In genomic region chr1:17020502-17020901, GRCh38 we compare ENCODE assay signal across 22 cellular contexts. TPM values are rescaled to one million over a fixed set of nuclear protein-coding genes. Genes with fewer than 3 reads are reported as not detected.
"Had no signal": no experiment of that assay in that cellular context is flagged by ENCODE, and none has a peak within 500 bp of the region (broad histone marks: within the 10 kb centered on the region; RNA-seq: fewer than 3 reads in every experiment).

No MANE protein-coding gene starts in this region.

- H3K9me3 ChIP-seq: testis, transverse colon had no signal

- H3K9me3 Mint-ChIP-seq: activated CD4-positive, alpha-beta T cell treated with anti-CD3 and anti-CD28 coated beads, Interleukin-2, amount 10 ng/mL, durations not matched to agents 24 days and 14 days; activated CD8-positive, alpha-beta T cell treated with anti-CD3 and anti-CD28 coated beads for 36 hours; activated naive CD8-positive, alpha-beta T cell treated with anti-CD3 and anti-CD28 coated beads, Interleukin-2, amount 10 ng/mL, durations not matched to agents 7 days and 5 days; activated T-cell treated with anti-CD3 and anti-CD28 coated beads, Interleukin-2, amount 50 U/mL, for 72 hours; effector memory CD8-positive, alpha-beta T cell; memory B cell; natural killer cell treated with Interleukin-12 subunit alpha and Interleukin-12 subunit beta and Interleukin-15 and Interleukin-18, amount 100 ng/mL, for 72 hours had no signal

- H3K4me3 Mint-ChIP-seq: activated CD4-positive, alpha-beta T cell treated with anti-CD3 and anti-CD28 coated beads, Interleukin-2, amount 10 ng/mL, durations not matched to agents 24 days and 14 days; activated CD8-positive, alpha-beta T cell treated with anti-CD3 and anti-CD28 coated beads for 36 hours; activated naive CD8-positive, alpha-beta T cell treated with anti-CD3 and anti-CD28 coated beads, Interleukin-2, amount 10 ng/mL, durations not matched to agents 7 days and 5 days; activated T-cell treated with anti-CD3 and anti-CD28 coated beads, Interleukin-2, amount 50 U/mL, for 72 hours; effector memory CD8-positive, alpha-beta T cell; memory B cell; natural killer cell treated with Interleukin-12 subunit alpha and Interleukin-12 subunit beta and Interleukin-15 and Interleukin-18, amount 100 ng/mL, for 72 hours had no signal

- H3K27ac ChIP-seq: testis, transverse colon, VCaP had no signal

- H3K27me3 Mint-ChIP-seq: activated CD4-positive, alpha-beta T cell treated with anti-CD3 and anti-CD28 coated beads, Interleukin-2, amount 10 ng/mL, durations not matched to agents 24 days and 14 days; activated CD8-positive, alpha-beta T cell treated with anti-CD3 and anti-CD28 coated beads for 36 hours; activated naive CD8-positive, alpha-beta T cell treated with anti-CD3 and anti-CD28 coated beads, Interleukin-2, amount 10 ng/mL, durations not matched to agents 7 days and 5 days; effector memory CD8-positive, alpha-beta T cell; memory B cell; natural killer cell treated with Interleukin-12 subunit alpha and Interleukin-12 subunit beta and Interleukin-15 and Interleukin-18, amount 100 ng/mL, for 72 hours had no signal

- DNase-seq: activated CD4-positive, alpha-beta T cell treated with anti-CD3 and anti-CD28 coated beads, Interleukin-2, amount 10 ng/mL, durations not matched to agents 24 days and 14 days; activated CD8-positive, alpha-beta T cell treated with anti-CD3 and anti-CD28 coated beads for 36 hours; activated effector memory CD4-positive, alpha-beta T cell treated with Interleukin-2 at 50 U/mL for 16 hours; activated naive CD4-positive, alpha-beta T cell treated with Interleukin-2 at 50 U/mL for 16 hours; activated naive CD8-positive, alpha-beta T cell treated with anti-CD3 and anti-CD28 coated beads, Interleukin-2, amount 10 ng/mL, durations not matched to agents 7 days and 5 days; activated T-cell treated with anti-CD3 and anti-CD28 coated beads, Interleukin-2, amount 50 U/mL, for 72 hours; amniotic stem cell; caudate nucleus; cortex of kidney; effector memory CD8-positive, alpha-beta T cell; hippocampal formation; right cardiac atrium; stimulated activated CD4-positive, alpha-beta T cell treated with anti-CD3 and anti-CD28 coated beads, Interleukin-2, amount 100 ng/mL, for 48 hours; stimulated activated naive CD8-positive, alpha-beta T cell treated with anti-CD3 and anti-CD28 coated beads, Interleukin-15, Interleukin-2, amounts not matched to agents 100 U/mL and 50 U/mL, for 24 hours; T-helper 9 cell; testis; transverse colon had no signal

- H3K27me3 ChIP-seq: testis, transverse colon had no signal

- H3K4me3 ChIP-seq: testis, transverse colon had no signal

- H3K4me1 ChIP-seq: testis, transverse colon had no signal

- H3K27ac Mint-ChIP-seq: activated CD4-positive, alpha-beta T cell treated with anti-CD3 and anti-CD28 coated beads, Interleukin-2, amount 10 ng/mL, durations not matched to agents 24 days and 14 days; activated naive CD8-positive, alpha-beta T cell treated with anti-CD3 and anti-CD28 coated beads, Interleukin-2, amount 10 ng/mL, durations not matched to agents 7 days and 5 days; effector memory CD8-positive, alpha-beta T cell; memory B cell; natural killer cell treated with Interleukin-12 subunit alpha and Interleukin-12 subunit beta and Interleukin-15 and Interleukin-18, amount 100 ng/mL, for 72 hours had no signal

- ATAC-seq: activated CD8-positive, alpha-beta T cell treated with anti-CD3 and anti-CD28 coated beads for 36 hours; activated T-cell treated with anti-CD3 and anti-CD28 coated beads, Interleukin-2, amount 50 U/mL, for 72 hours; effector memory CD8-positive, alpha-beta T cell; natural killer cell treated with Interleukin-12 subunit alpha and Interleukin-12 subunit beta and Interleukin-15 and Interleukin-18, amount 100 ng/mL, for 72 hours; right cardiac atrium; stimulated activated naive CD8-positive, alpha-beta T cell treated with anti-CD3 and anti-CD28 coated beads, Interleukin-15, Interleukin-2, amounts not matched to agents 100 U/mL and 50 U/mL, for 24 hours had no signal

RNA-seq across cellular contexts. Expression of gene MFAP2, which starts 40.1 kb away (rescaled TPM):
- total RNA-seq: activated CD4-positive, alpha-beta T cell treated with anti-CD3 and anti-CD28 coated beads, Interleukin-2, amount 10 ng/mL, durations not matched to agents 24 days and 14 days; activated CD8-positive, alpha-beta T cell treated with anti-CD3 and anti-CD28 coated beads for 36 hours; activated naive CD8-positive, alpha-beta T cell treated with anti-CD3 and anti-CD28 coated beads, Interleukin-2, amount 10 ng/mL, durations not matched to agents 7 days and 5 days; mononuclear cell; natural killer cell treated with Interleukin-12 subunit alpha and Interleukin-12 subunit beta and Interleukin-15 and Interleukin-18, amount 100 ng/mL, for 72 hours; T-helper 1 cell treated with Interleukin-12 subunit alpha and Interleukin-12 subunit beta and Interleukin-4 antibody, amounts not matched to agents 30 ng/mL and 1 ng/mL, for 36 hours had no signal
